ENCODE assay signal across 8 cellular contexts in genomic region chr16:67537270-67537635, GRCh38. TPM values are rescaled to one million over a fixed set of nuclear protein-coding genes. Genes with fewer than 3 reads are reported as not detected.
DNase-seq lines count a peak whose midpoint lies in the region; ATAC-seq, FAIRE-seq and TF ChIP-seq lines count a peak whose summit lies in the region.

No MANE protein-coding gene starts in this region.

- peaks cover 74 to 83% of the 10 kb centered on the region in 2 donors for H3K36me3 Mint-ChIP-seq in CD14-positive monocyte
- peaks cover 19% of the 10 kb centered on the region for H3K36me3 Mint-ChIP-seq in activated CD4-positive, alpha-beta T cell treated with anti-CD3 and anti-CD28 coated beads, Interleukin-2, amount 10 ng/mL, durations not matched to agents 24 days and 14 days (ENCODE audit: low read depth)

- H3K9me3 Mint-ChIP-seq in CD14-positive monocyte: peaks cover 0 to 10% (median 3%) of the 10 kb centered on the region in 7 donors
- H3K9me3 Mint-ChIP-seq in activated CD4-positive, alpha-beta T cell treated with anti-CD3 and anti-CD28 coated beads, Interleukin-2, amount 10 ng/mL, durations not matched to agents 24 days and 14 days: no peaks in the 10 kb centered on the region

- peak; percentile 26 for ATAC-seq in HG02763 (IDR thresholded peaks at IDR 0.05; ENCODE audit: unreplicated experiment)

- intact Hi-C loops in CD14-positive monocyte (cut with micrococcal nuclease) (loop anchor here in 1 of 2 donors (10.0 kb wide), 1 partner anchor 548 kb away; the partner anchor contains the start of gene NFATC3), stomach (cut with DNase I; ENCODE audit: low total_unique reads) (no loop called here)
- intact Hi-C loops in activated CD4-positive, alpha-beta T cell treated with anti-CD3 and anti-CD28 coated beads, Interleukin-2, amount 10 ng/mL, durations not matched to agents 24 days and 14 days (cut with micrococcal nuclease): loop anchor here (1.0 kb wide), 1 partner anchor 16 kb away; no protein-coding TSS in a partner anchor

- H3K4me3 Mint-ChIP-seq in CD14-positive monocyte: peak overlapping the region; percentile 82 to 92
- peak overlapping the region; percentile 80 for H3K4me3 Mint-ChIP-seq in activated CD4-positive, alpha-beta T cell treated with anti-CD3 and anti-CD28 coated beads, Interleukin-2, amount 10 ng/mL, durations not matched to agents 24 days and 14 days

- FAIRE-seq in urothelium cell line (lab: Jason Lieb, UNC): no peak

- peaks cover 29 to 84% (median 56%) of the 10 kb centered on the region in 4 donors for H3K4me1 ChIP-seq in stomach

- H3K4me3 ChIP-seq in stomach: peak overlapping the region; percentile 59 to 68 (median 64)

- TF ChIP-seq CTCF in CD14-positive monocyte (IDR thresholded peaks at IDR 0.05) (no peak), stomach (IDR thresholded peaks at IDR 0.05) (no peak)

- peaks cover 11 to 32% (median 30%) of the 10 kb centered on the region in 4 donors for H3K36me3 ChIP-seq in stomach

- H3K4me1 Mint-ChIP-seq in CD14-positive monocyte: peaks cover 62% of the 10 kb centered on the region
- H3K4me1 Mint-ChIP-seq in activated CD4-positive, alpha-beta T cell treated with anti-CD3 and anti-CD28 coated beads, Interleukin-2, amount 10 ng/mL, durations not matched to agents 24 days and 14 days: peaks cover 30% of the 10 kb centered on the region

- no peak for TF ChIP-seq EP300 in stomach (IDR thresholded peaks at IDR 0.05)

- peaks cover 23 to 47% (median 26%) of the 10 kb centered on the region in 3 donors for H3K27me3 Mint-ChIP-seq in CD14-positive monocyte (ENCODE audit: low read depth in 3 of 3)
- peaks cover 30% of the 10 kb centered on the region for H3K27me3 Mint-ChIP-seq in activated CD4-positive, alpha-beta T cell treated with anti-CD3 and anti-CD28 coated beads, Interleukin-2, amount 10 ng/mL, durations not matched to agents 24 days and 14 days

- peak overlapping the region; percentile 53 to 86 (median 83) for H3K27ac ChIP-seq in stomach

- peak overlapping the region in 6 of 7 donors; percentile 80 to 93 (median 85) for H3K27ac Mint-ChIP-seq in CD14-positive monocyte
- H3K27ac Mint-ChIP-seq in activated CD4-positive, alpha-beta T cell treated with anti-CD3 and anti-CD28 coated beads, Interleukin-2, amount 10 ng/mL, durations not matched to agents 24 days and 14 days: peak overlapping the region; percentile 39

- no peak for TF ChIP-seq POLR2A in stomach (IDR thresholded peaks at IDR 0.05)

- no peaks in the 10 kb centered on the region for H3K27me3 ChIP-seq in stomach

- DNase-seq in CD14-positive monocyte (ENCODE audit: low spot score) (peak; percentile 70), lung microvascular endothelial cell (ENCODE audit: low read depth in 2 of 2) (peak; percentile 86 to 87), stomach (peak; percentile 58), pons (ENCODE audit: low spot score) (no peak), urothelium cell line (ENCODE audit: low spot score) (no peak)
- DNase-seq in activated CD4-positive, alpha-beta T cell treated with anti-CD3 and anti-CD28 coated beads, Interleukin-2, amount 10 ng/mL, durations not matched to agents 24 days and 14 days: peak; percentile 89
- peak; percentile 49 for DNase-seq in effector CD4-positive, alpha-beta T cell

- H3K9me3 ChIP-seq in stomach: no peaks in the 10 kb centered on the region

- 1 to 3% (median 1%) methylated on average over 9 to 32 of the region's 32 CpGs for WGBS in stomach, 5 donors

RNA-seq across cellular contexts. Expression of gene RIPOR1, which starts 8.6 kb away (rescaled TPM):
- polyA plus RNA-seq in CD14-positive monocyte (10 to 100 TPM in 1 of 2 donors, 1 to 10 TPM in 1; 8.6 to 17.5 TPM), stomach (10 to 100 TPM; 17.2 to 29.5 (median 23.4) TPM)
- total RNA-seq in activated CD4-positive, alpha-beta T cell treated with anti-CD3 and anti-CD28 coated beads, Interleukin-2, amount 10 ng/mL, durations not matched to agents 24 days and 14 days: 23.3 and 27.7 TPM in 2 replicates
- total RNA-seq in lung microvascular endothelial cell (20.7 and 23.4 TPM in 2 replicates), stomach (100 to 1,000 TPM in 2 of 5 donors, 10 to 100 TPM in 3; 24.0 to 159 (median 38.4) TPM)

RNA-seq across cellular contexts. Expression of gene CTCF, which starts 25.1 kb away (rescaled TPM):
- 10 to 100 TPM in 1 of 2 donors, 1 to 10 TPM in 1; 8.4 to 17.7 TPM for polyA plus RNA-seq in CD14-positive monocyte
- total RNA-seq in activated CD4-positive, alpha-beta T cell treated with anti-CD3 and anti-CD28 coated beads, Interleukin-2, amount 10 ng/mL, durations not matched to agents 24 days and 14 days: 60.2 and 62.5 TPM in 2 replicates
- total RNA-seq in lung microvascular endothelial cell: 17.2 and 24.8 TPM in 2 replicates
- total RNA-seq in stomach: 10 to 100 TPM; 29.2 to 47.3 (median 38.8) TPM
- polyA plus RNA-seq in stomach: 10 to 100 TPM; 15.0 to 19.9 (median 17.9) TPM

RNA-seq across cellular contexts. Expression of gene AGRP, which starts 53.9 kb away (rescaled TPM):
- polyA plus RNA-seq in CD14-positive monocyte: under 1 TPM; 0.32 to 0.54 TPM
- total RNA-seq in activated CD4-positive, alpha-beta T cell treated with anti-CD3 and anti-CD28 coated beads, Interleukin-2, amount 10 ng/mL, durations not matched to agents 24 days and 14 days: not detected in 2 replicates
- total RNA-seq in lung microvascular endothelial cell: not detected in 2 replicates
- not detected for total RNA-seq in stomach
- not detected for polyA plus RNA-seq in stomach

RNA-seq across cellular contexts. Expression of gene ATP6V0D1, which starts 56.3 kb away (rescaled TPM):
- polyA plus RNA-seq in CD14-positive monocyte: 100 to 1,000 TPM; 631 to 687 TPM
- total RNA-seq in activated CD4-positive, alpha-beta T cell treated with anti-CD3 and anti-CD28 coated beads, Interleukin-2, amount 10 ng/mL, durations not matched to agents 24 days and 14 days: 30.9 and 31.8 TPM in 2 replicates
- total RNA-seq in lung microvascular endothelial cell: 92.1 and 95.2 TPM in 2 replicates
- total RNA-seq in stomach: 100 to 1,000 TPM in 1 of 5 donors, 10 to 100 TPM in 4; 23.5 to 102 (median 72.2) TPM
- 100 to 1,000 TPM in 1 of 3 donors, 10 to 100 TPM in 2; 36.5 to 102 (median 57.7) TPM for polyA plus RNA-seq in stomach

Comparison
In these comparisons a context has a peak if more than half of its experiments do, and no peak if none do; other contexts are left out.
1. DNase-seq: peak in CD14-positive monocyte (single experiment), activated CD4-positive, alpha-beta T cell treated with anti-CD3 and anti-CD28 coated beads, Interleukin-2, amount 10 ng/mL, durations not matched to agents 24 days and 14 days (single experiment), effector CD4-positive, alpha-beta T cell (single experiment), lung microvascular endothelial cell (2 of 2) and stomach (single experiment); none in pons (single experiment) and urothelium cell line (single experiment).